Comparison of ENCODE assay signal across 21 cellular contexts in the genomic region with DNA sequence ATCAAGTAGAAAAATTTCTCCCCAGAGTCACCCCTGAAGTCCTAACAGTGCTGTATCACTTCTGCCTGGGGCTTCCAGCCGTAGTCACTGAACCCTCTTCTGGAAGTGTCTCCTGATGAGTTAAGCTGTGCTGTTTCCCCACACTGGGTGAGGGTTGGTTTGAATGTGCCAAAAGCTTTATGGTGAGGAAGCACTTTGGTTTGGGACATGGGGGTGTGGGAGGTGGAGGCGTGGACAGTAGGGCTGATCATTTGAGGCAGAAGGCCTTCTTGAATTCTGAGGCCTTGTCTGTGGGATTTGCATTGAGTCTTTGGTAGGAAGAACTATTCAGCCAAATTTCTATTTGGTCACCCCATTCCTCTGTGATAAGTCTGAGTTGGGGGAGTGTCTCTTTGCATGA.
"Had no signal": no experiment of that assay in that cellular context is flagged by ENCODE, and none has a peak within 500 bp of the region (broad histone marks: within the 10 kb centered on the region; RNA-seq: fewer than 3 reads in every experiment).

No MANE protein-coding gene starts in this region.

- H3K27ac Mint-ChIP-seq: activated CD4-positive, alpha-beta memory T cell treated with anti-CD3 and anti-CD28 coated beads for 36 hours; activated naive CD8-positive, alpha-beta T cell treated with anti-CD3 and anti-CD28 coated beads, Interleukin-2, amount 50 U/mL, for 24 hours; T-helper 1 cell treated with Interleukin-12 subunit alpha and Interleukin-12 subunit beta and Interleukin-4 antibody, amounts not matched to agents 30 μg/mL and 1 μg/mL, for 36 hours had no signal

- H3K36me3 ChIP-seq: cardiac muscle cell, thoracic aorta had no signal

- H3K27me3 ChIP-seq: body of pancreas, cardiac muscle cell, foreskin keratinocyte, upper lobe of left lung had no signal

- H3K27me3 Mint-ChIP-seq: activated CD4-positive, alpha-beta memory T cell treated with anti-CD3 and anti-CD28 coated beads for 36 hours; activated naive CD8-positive, alpha-beta T cell treated with anti-CD3 and anti-CD28 coated beads, Interleukin-2, amount 50 U/mL, for 24 hours had no signal

- DNase-seq: activated CD4-positive, alpha-beta memory T cell treated with anti-CD3 and anti-CD28 coated beads for 36 hours; activated CD4-positive, alpha-beta T cell treated with anti-CD3 and anti-CD28 coated beads for 48 hours; activated gamma-delta T cell; activated naive CD4-positive, alpha-beta T cell treated with anti-CD3 and anti-CD28 coated beads, Interleukin-2, amount 50 U/mL, for 16 hours; activated naive CD8-positive, alpha-beta T cell treated with anti-CD3 and anti-CD28 coated beads, Interleukin-2, amount 50 U/mL, for 24 hours; body of pancreas; dermis blood vessel endothelial cell; effector CD8-positive, alpha-beta T cell; foreskin keratinocyte; hippocampal formation; kidney glomerular epithelial cell; left ventricle myocardium superior; mammary epithelial cell; nucleus accumbens; posterior cingulate gyrus; stimulated activated CD4-positive, alpha-beta T cell treated with anti-CD3 and anti-CD28 coated beads, Interleukin-2, amount 100 ng/mL, for 48 hours; stimulated activated naive CD4-positive, alpha-beta T cell treated with Interleukin-2 at 50 U/mL for 16 hours; upper lobe of left lung had no signal

- H3K4me3 ChIP-seq: body of pancreas, cardiac muscle cell, thoracic aorta, upper lobe of left lung had no signal

- H3K9me3 ChIP-seq: body of pancreas, thoracic aorta, upper lobe of left lung had no signal

- ATAC-seq: activated naive CD8-positive, alpha-beta T cell treated with anti-CD3 and anti-CD28 coated beads, Interleukin-2, amount 50 U/mL, for 24 hours; body of pancreas; foreskin keratinocyte had no signal

- H3K4me3 Mint-ChIP-seq: activated CD4-positive, alpha-beta memory T cell treated with anti-CD3 and anti-CD28 coated beads for 36 hours; activated naive CD8-positive, alpha-beta T cell treated with anti-CD3 and anti-CD28 coated beads, Interleukin-2, amount 50 U/mL, for 24 hours; T-helper 1 cell treated with Interleukin-12 subunit alpha and Interleukin-12 subunit beta and Interleukin-4 antibody, amounts not matched to agents 30 μg/mL and 1 μg/mL, for 36 hours had no signal

- H3K9me3 Mint-ChIP-seq: activated CD4-positive, alpha-beta memory T cell treated with anti-CD3 and anti-CD28 coated beads for 36 hours; activated naive CD8-positive, alpha-beta T cell treated with anti-CD3 and anti-CD28 coated beads, Interleukin-2, amount 50 U/mL, for 24 hours; T-helper 1 cell treated with Interleukin-12 subunit alpha and Interleukin-12 subunit beta and Interleukin-4 antibody, amounts not matched to agents 30 μg/mL and 1 μg/mL, for 36 hours had no signal

- H3K27ac ChIP-seq: body of pancreas, cardiac muscle cell, foreskin keratinocyte had no signal
